Comparison of ENCODE assay signal across 12 cellular contexts in genomic region chr1:36359911-36360310, GRCh38. TPM values are rescaled to one million over a fixed set of nuclear protein-coding genes. Genes with fewer than 3 reads are reported as not detected.
A peak's percentile ranks its signal among the peaks of the same experiment; 100 is the strongest.
DNase-seq lines count a peak whose midpoint lies in the region; ATAC-seq and TF ChIP-seq lines count a peak whose summit lies in the region.
"Had no signal": no experiment of that assay in that cellular context is flagged by ENCODE, and none has a peak within 500 bp of the region (broad histone marks: within the 10 kb centered on the region; RNA-seq: fewer than 3 reads in every experiment).

No MANE protein-coding gene starts in this region.

- peaks cover 23% of the 10 kb centered on the region for H3K4me1 Mint-ChIP-seq in activated CD4-positive, alpha-beta T cell treated with anti-CD3 and anti-CD28 coated beads, Interleukin-2, amount 10 ng/mL, durations not matched to agents 7 days and 5 days

- peaks cover 9% of the 10 kb centered on the region for H3K4me1 ChIP-seq in vagina

- H3K4me3 ChIP-seq in epithelial cell of esophagus (ENCODE audit: low read length): no peak overlapping the region
- H3K4me3 ChIP-seq in vagina: no peak overlapping the region

- TF ChIP-seq CTCF in epithelial cell of esophagus (IDR thresholded peaks at IDR 0.05; ENCODE audit: insufficient read depth, low read depth, low read length, missing control alignments): no peak
- no peak for TF ChIP-seq CTCF in vagina (IDR thresholded peaks at IDR 0.05)

- no peak overlapping the region for H3K4me3 Mint-ChIP-seq in activated CD4-positive, alpha-beta T cell treated with anti-CD3 and anti-CD28 coated beads, Interleukin-2, amount 10 ng/mL, durations not matched to agents 7 days and 5 days

- H3K36me3 Mint-ChIP-seq in activated CD4-positive, alpha-beta T cell treated with anti-CD3 and anti-CD28 coated beads, Interleukin-2, amount 10 ng/mL, durations not matched to agents 7 days and 5 days (ENCODE audit: low read depth): peaks cover 41% of the 10 kb centered on the region

- ATAC-seq in activated CD4-positive, CD25-positive, alpha-beta regulatory T cell treated with anti-CD3 and anti-CD28 coated beads, Interleukin-2, amount 50 U/mL, for 24 hours: peak; percentile 76 to 87
- no peak for ATAC-seq in GM19035 (IDR thresholded peaks at IDR 0.05; ENCODE audit: unreplicated experiment)

- intact Hi-C loops in vagina (cut with DNase I): no loop called here

- no peaks in the 10 kb centered on the region for H3K9me3 ChIP-seq in vagina

- no peaks in the 10 kb centered on the region for H3K27me3 Mint-ChIP-seq in activated CD4-positive, alpha-beta T cell treated with anti-CD3 and anti-CD28 coated beads, Interleukin-2, amount 10 ng/mL, durations not matched to agents 7 days and 5 days

- no peaks in the 10 kb centered on the region for H3K9me3 Mint-ChIP-seq in activated CD4-positive, alpha-beta T cell treated with anti-CD3 and anti-CD28 coated beads, Interleukin-2, amount 10 ng/mL, durations not matched to agents 7 days and 5 days

- H3K27ac ChIP-seq in vagina: no peak overlapping the region
- H3K27ac ChIP-seq: KMS-11 had no signal

- H3K27ac Mint-ChIP-seq in activated CD4-positive, alpha-beta T cell treated with anti-CD3 and anti-CD28 coated beads, Interleukin-2, amount 10 ng/mL, durations not matched to agents 7 days and 5 days: peak overlapping the region; percentile 86

- DNase-seq in activated CD4-positive, CD25-positive, alpha-beta regulatory T cell treated with anti-CD3 and anti-CD28 coated beads, Interleukin-2, amount 50 U/mL, for 72 hours: no peak
- peak; percentile 52 for DNase-seq in activated CD4-positive, alpha-beta T cell treated with anti-CD3 and anti-CD28 coated beads, Interleukin-2, amount 10 ng/mL, durations not matched to agents 7 days and 5 days
- DNase-seq in epithelial cell of esophagus (ENCODE audit: low read depth): peak; percentile 96
- peak; percentile 25 for DNase-seq in stimulated activated CD4-positive, alpha-beta T cell treated with anti-CD3 and anti-CD28 coated beads, Interleukin-4, amount 100 ng/mL, for 24 hours
- no peak for DNase-seq in vagina (ENCODE audit: extremely low spot score in 2 of 2)
- no peak for DNase-seq in OCI-M1 (lab: John Stamatoyannopoulos, UW)
- DNase-seq: 8988T, islet precursor cell, NCI-H510A treated with DMSO at 0.1 percent for 48 hours had no signal

- no peaks in the 10 kb centered on the region for H3K27me3 ChIP-seq in vagina

- POLR2A ChIA-PET in activated CD4-positive, alpha-beta T cell treated with anti-CD3 and anti-CD28 coated beads, Interleukin-2, amount 10 ng/mL, durations not matched to agents 7 days and 5 days (lab: Charles Lee): no interaction called here

- peaks cover 0 to 59% of the 10 kb centered on the region in 2 donors for H3K36me3 ChIP-seq in vagina

- CTCF ChIA-PET in activated CD4-positive, alpha-beta T cell treated with anti-CD3 and anti-CD28 coated beads, Interleukin-2, amount 10 ng/mL, durations not matched to agents 7 days and 5 days (lab: Charles Lee): interaction anchor here (1.6 to 4.5 kb wide), 3 partner anchors 8 to 225 kb away, joined by 3 to 27 read pairs (median 8); no protein-coding TSS in a partner anchor

- TF ChIP-seq POLR2A in vagina (IDR thresholded peaks at IDR 0.05): no peak

RNA-seq across cellular contexts. Expression of gene STK40, which starts 25.8 kb away (rescaled TPM):
- total RNA-seq in activated CD4-positive, alpha-beta T cell treated with anti-CD3 and anti-CD28 coated beads, Interleukin-2, amount 10 ng/mL, durations not matched to agents 7 days and 5 days: 10 to 100 TPM; 53.7 to 59.1 TPM
- total RNA-seq in vagina: 35.4 TPM

RNA-seq across cellular contexts. Expression of gene EVA1B, which starts 36.5 kb away (rescaled TPM):
- total RNA-seq in activated CD4-positive, alpha-beta T cell treated with anti-CD3 and anti-CD28 coated beads, Interleukin-2, amount 10 ng/mL, durations not matched to agents 7 days and 5 days: 1 to 10 TPM; 7.3 to 9.3 TPM
- 101 TPM for total RNA-seq in vagina

RNA-seq across cellular contexts. Expression of gene LSM10, which starts 37.8 kb away (rescaled TPM):
- 10 to 100 TPM; 39.3 to 39.4 TPM for total RNA-seq in activated CD4-positive, alpha-beta T cell treated with anti-CD3 and anti-CD28 coated beads, Interleukin-2, amount 10 ng/mL, durations not matched to agents 7 days and 5 days
- 45.2 TPM for total RNA-seq in vagina

RNA-seq across cellular contexts. Expression of gene SH3D21, which starts 53.7 kb away (rescaled TPM):
- 1 to 10 TPM; 6.5 to 6.9 TPM for total RNA-seq in activated CD4-positive, alpha-beta T cell treated with anti-CD3 and anti-CD28 coated beads, Interleukin-2, amount 10 ng/mL, durations not matched to agents 7 days and 5 days
- 17.2 TPM for total RNA-seq in vagina

Comparison
In these comparisons a context has a peak if more than half of its experiments do, and no peak if none do; other contexts are left out.
1. DNase-seq: peak in activated CD4-positive, alpha-beta T cell treated with anti-CD3 and anti-CD28 coated beads, Interleukin-2, amount 10 ng/mL, durations not matched to agents 7 days and 5 days (single experiment), epithelial cell of esophagus (single experiment) and stimulated activated CD4-positive, alpha-beta T cell treated with anti-CD3 and anti-CD28 coated beads, Interleukin-4, amount 100 ng/mL, for 24 hours (single experiment); none in activated CD4-positive, CD25-positive, alpha-beta regulatory T cell treated with anti-CD3 and anti-CD28 coated beads, Interleukin-2, amount 50 U/mL, for 72 hours (single experiment), vagina (0 of 2) and OCI-M1 (single experiment).